26 cellular contexts compared by ENCODE assay signal in genomic region chr6:158538741-158539140, GRCh38. TPM values are rescaled to one million over a fixed set of nuclear protein-coding genes. Genes with fewer than 3 reads are reported as not detected.
DNase-seq lines count a peak whose midpoint lies in the region; ATAC-seq and TF ChIP-seq lines count a peak whose summit lies in the region.
"Had no signal": no experiment of that assay in that cellular context is flagged by ENCODE, and none has a peak within 500 bp of the region (broad histone marks: within the 10 kb centered on the region; RNA-seq: fewer than 3 reads in every experiment).

No MANE protein-coding gene starts in this region.

- DNase-seq in activated naive CD4-positive, alpha-beta T cell treated with anti-CD3 and anti-CD28 coated beads for 36 hours: no peak
- DNase-seq in WTC11 (ENCODE audit: low spot score) (no peak), NCI-H526 (lab: John Stamatoyannopoulos, UW) (no peak), SHP77 (lab: John Stamatoyannopoulos, UW) (no peak), KBM-7 (no peak)
- DNase-seq: activated CD4-positive, alpha-beta T cell treated with anti-CD3 and anti-CD28 coated beads for 48 hours; activated T-cell treated with anti-CD3 and anti-CD28 coated beads, Interleukin-2, amount 50 U/mL, for 48 hours; AML-193; effector CD8-positive, alpha-beta T cell; GF-D8; kidney; NCI-H1417 treated with DMSO at 0.1 percent for 48 hours; NCI-H226; NCI-H82; psoas muscle; sigmoid colon; stimulated activated CD4-positive, alpha-beta T cell treated with anti-CD3 and anti-CD28 coated beads, Interleukin-15, amount 100 ng/mL, for 24 hours; stimulated activated naive CD4-positive, alpha-beta T cell treated with Interleukin-2 at 50 U/mL for 16 hours; T-helper 2 cell had no signal

- no peak overlapping the region for H3K27ac Mint-ChIP-seq in activated naive CD4-positive, alpha-beta T cell treated with anti-CD3 and anti-CD28 coated beads, Interleukin-2, amount 50 U/mL, for 24 hours
- H3K27ac Mint-ChIP-seq in activated naive CD4-positive, alpha-beta T cell treated with anti-CD3 and anti-CD28 coated beads for 36 hours: no peak overlapping the region
- no peak overlapping the region for H3K27ac Mint-ChIP-seq in WTC11

- no peaks in the 10 kb centered on the region for H3K27me3 ChIP-seq in neural cell (ENCODE audit: insufficient read depth, low read depth, low read length)

- TF ChIP-seq CTCF in WTC11 (IDR thresholded peaks at IDR 0.05) (no peak), neural cell (IDR thresholded peaks at IDR 0.05; ENCODE audit: poor library complexity, severe bottlenecking) (no peak)

- H3K79me2 ChIP-seq in neural cell (replicated peaks; ENCODE audit: insufficient read depth, low read length): peaks cover 18% of the 10 kb centered on the region

- TF ChIP-seq EP300 in neural cell (conservative IDR thresholded peaks at IDR 0.05; ENCODE audit: poor library complexity, severe bottlenecking): peak; percentile 31

- peak overlapping the region; percentile 42 for H3K4me3 Mint-ChIP-seq in activated naive CD4-positive, alpha-beta T cell treated with anti-CD3 and anti-CD28 coated beads, Interleukin-2, amount 50 U/mL, for 24 hours
- H3K4me3 Mint-ChIP-seq in activated naive CD4-positive, alpha-beta T cell treated with anti-CD3 and anti-CD28 coated beads for 36 hours: no peak overlapping the region
- peak overlapping the region; percentile 76; the same call in 1 of the 2 replicates for H3K4me3 Mint-ChIP-seq in WTC11

- H3K27me3 Mint-ChIP-seq in activated naive CD4-positive, alpha-beta T cell treated with anti-CD3 and anti-CD28 coated beads, Interleukin-2, amount 50 U/mL, for 24 hours: peaks cover 26% of the 10 kb centered on the region
- H3K27me3 Mint-ChIP-seq in activated naive CD4-positive, alpha-beta T cell treated with anti-CD3 and anti-CD28 coated beads for 36 hours (ENCODE audit: low read depth): peaks cover 32% of the 10 kb centered on the region
- peaks cover 15% of the 10 kb centered on the region for H3K27me3 Mint-ChIP-seq in WTC11 (ENCODE audit: low read depth)

- no peaks in the 10 kb centered on the region for H3K36me3 Mint-ChIP-seq in activated naive CD4-positive, alpha-beta T cell treated with anti-CD3 and anti-CD28 coated beads, Interleukin-2, amount 50 U/mL, for 24 hours
- H3K36me3 Mint-ChIP-seq in activated naive CD4-positive, alpha-beta T cell treated with anti-CD3 and anti-CD28 coated beads for 36 hours (ENCODE audit: low read depth): no peaks in the 10 kb centered on the region
- no peaks in the 10 kb centered on the region for H3K36me3 Mint-ChIP-seq in WTC11

- no peak overlapping the region for H3K4me2 ChIP-seq in neural cell (ENCODE audit: low read length)
- H3K4me2 ChIP-seq: A549, KMS-11 had no signal

- no peaks in the 10 kb centered on the region for H3K9me3 ChIP-seq in neural cell (ENCODE audit: low read length)
- H3K9me3 ChIP-seq: A549, psoas muscle, sigmoid colon had no signal

- POLR2A ChIA-PET in WTC11 (lab: Charles Lee): no interaction called here

- no peak for TF ChIP-seq RAD21 in neural cell (conservative IDR thresholded peaks at IDR 0.05)

- intact Hi-C loops in activated naive CD4-positive, alpha-beta T cell treated with anti-CD3 and anti-CD28 coated beads for 36 hours (cut with micrococcal nuclease): no loop called here

- peak overlapping the region; percentile 81 for H3K27ac ChIP-seq in neural cell (ENCODE audit: low read length)
- H3K27ac ChIP-seq: A549, epithelial cell of prostate, KMS-11, psoas muscle, sigmoid colon had no signal

- H3K9me2 ChIP-seq in neural cell (ENCODE audit: insufficient read depth, low read length): no peaks in the 10 kb centered on the region

- CTCF ChIA-PET in activated naive CD4-positive, alpha-beta T cell treated with anti-CD3 and anti-CD28 coated beads for 36 hours (lab: Charles Lee): interaction anchor here (0.5 to 2.1 kb wide), 3 partner anchors 82 to 318 kb away, joined by 4 to 5 read pairs (median 4); no protein-coding TSS in a partner anchor
- CTCF ChIA-PET in WTC11 (lab: Charles Lee): interaction anchor here (0.8 kb wide), 1 partner anchor 20 kb away, joined by 3 read pairs; no protein-coding TSS in a partner anchor

- H4K20me1 ChIP-seq in neural cell (ENCODE audit: insufficient read depth): no peaks in the 10 kb centered on the region

- no peak for ATAC-seq in WTC11
- ATAC-seq in GM18505 (IDR thresholded peaks at IDR 0.05; ENCODE audit: unreplicated experiment): no peak
- ATAC-seq: A549, psoas muscle, SK-N-SH treated with all-trans-retinoic acid at 6 μM for 48 hours had no signal

- H3K4me1 Mint-ChIP-seq in activated naive CD4-positive, alpha-beta T cell treated with anti-CD3 and anti-CD28 coated beads, Interleukin-2, amount 50 U/mL, for 24 hours: no peaks in the 10 kb centered on the region
- H3K4me1 Mint-ChIP-seq in activated naive CD4-positive, alpha-beta T cell treated with anti-CD3 and anti-CD28 coated beads for 36 hours (ENCODE audit: low read depth): no peaks in the 10 kb centered on the region
- peaks cover 16% of the 10 kb centered on the region for H3K4me1 Mint-ChIP-seq in WTC11

- no peak for TF ChIP-seq POLR2A in GM18505 (IDR thresholded peaks at IDR 0.05; ENCODE audit: borderline replicate concordance, extremely low read depth, insufficient read depth, insufficient read length)

- peaks cover 6% of the 10 kb centered on the region for H3F3A ChIP-seq in neural cell (ENCODE audit: insufficient read depth, low read length, poor library complexity, severe bottlenecking)

- no peak overlapping the region for H3K9ac ChIP-seq in neural cell (ENCODE audit: low read length)
- H3K9ac ChIP-seq: KMS-11 had no signal

- peak overlapping the region; percentile 93 for H3K4me3 ChIP-seq in neural cell (ENCODE audit: low read length)
- H3K4me3 ChIP-seq: A549, psoas muscle, sigmoid colon had no signal

- no peaks in the 10 kb centered on the region for H3K9me3 Mint-ChIP-seq in activated naive CD4-positive, alpha-beta T cell treated with anti-CD3 and anti-CD28 coated beads, Interleukin-2, amount 50 U/mL, for 24 hours
- H3K9me3 Mint-ChIP-seq in activated naive CD4-positive, alpha-beta T cell treated with anti-CD3 and anti-CD28 coated beads for 36 hours: no peaks in the 10 kb centered on the region
- no peaks in the 10 kb centered on the region for H3K9me3 Mint-ChIP-seq in WTC11

- peaks cover 7% of the 10 kb centered on the region for H3K36me3 ChIP-seq in neural cell (ENCODE audit: insufficient read depth, low read length)
- H3K36me3 ChIP-seq: sigmoid colon had no signal

- in situ Hi-C loops in KBM-7 (cut with MboI; ENCODE audit: low pct_unique_long_range_greater_than_20kb, low sequenced_read_pairs): no loop called here

- no peak overlapping the region for H2AFZ ChIP-seq in neural cell (ENCODE audit: low read depth, low read length)

TF ChIP-seq in WTC11, 78 proteins besides CTCF, POLR2A, EP300 and RAD21 (continues in another document):
- TF ChIP-seq GABPB1 (CRISPR knock-in tag; IDR thresholded peaks at IDR 0.05): no peak
- no peak for TF ChIP-seq FOXP1 (CRISPR knock-in tag; IDR thresholded peaks at IDR 0.05; ENCODE audit: borderline replicate concordance)
- TF ChIP-seq ZSCAN18 (CRISPR knock-in tag; IDR thresholded peaks at IDR 0.05): no peak
- TF ChIP-seq TEAD1 (CRISPR knock-in tag; IDR thresholded peaks at IDR 0.05): no peak

TF ChIP-seq in neural cell, 6 proteins besides CTCF, POLR2A, EP300 and RAD21:
- TF ChIP-seq TAF1 (IDR thresholded peaks at IDR 0.05; ENCODE audit: low read depth): no peak
- no peak for TF ChIP-seq POLR2AphosphoS5 (IDR thresholded peaks at IDR 0.05)
- no peak for TF ChIP-seq SMC3 (conservative IDR thresholded peaks at IDR 0.05; ENCODE audit: poor library complexity)
- TF ChIP-seq REST (IDR thresholded peaks at IDR 0.05; ENCODE audit: borderline replicate concordance): no peak
- no peak for TF ChIP-seq EZH2 (IDR thresholded peaks at IDR 0.05; ENCODE audit: borderline replicate concordance, insufficient read depth, low read length, poor library complexity, severe bottlenecking)
- no peak for TF ChIP-seq MXI1 (conservative IDR thresholded peaks at IDR 0.05; ENCODE audit: poor library complexity, severe bottlenecking)
TF ChIP-seq in neural cell: peak in this region for 0.

RNA-seq across cellular contexts. Expression of gene TMEM181, which starts 21.1 kb away (rescaled TPM):
- 1 to 10 TPM; 8.3 to 8.6 TPM for total RNA-seq in activated naive CD4-positive, alpha-beta T cell treated with anti-CD3 and anti-CD28 coated beads for 36 hours
- total RNA-seq in WTC11 (2021): 18.8 to 22.1 TPM (median 21.2 TPM) in 3 replicates
- 47.6 TPM in 2 replicates for polyA plus RNA-seq in neural cell
- polyA minus RNA-seq in neural cell: 55.3 and 56.4 TPM in 2 replicates
